ENCODE assay signal across 2 cellular contexts in the genomic region with DNA sequence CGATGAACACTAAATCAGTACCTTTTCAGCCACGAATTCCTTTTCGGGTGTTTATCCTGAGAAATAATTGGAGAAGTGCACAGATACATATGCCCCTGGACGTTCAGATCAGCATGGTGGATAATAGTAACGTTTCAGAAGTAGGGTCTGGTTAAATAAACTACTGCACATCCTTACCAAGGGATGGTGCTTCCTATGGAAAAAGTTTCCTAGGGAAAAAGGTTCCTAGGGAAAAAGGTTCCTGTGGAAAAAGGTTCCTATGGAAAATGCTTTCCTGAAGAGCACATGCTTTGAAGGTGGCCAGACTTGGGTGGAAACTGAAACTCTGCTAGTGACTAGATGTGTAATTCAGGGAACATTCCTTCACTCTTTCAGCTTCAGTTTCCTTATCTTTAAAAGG. TPM values are rescaled to one million over a fixed set of nuclear protein-coding genes. Genes with fewer than 3 reads are reported as not detected.
"Had no signal": no experiment of that assay in that cellular context is flagged by ENCODE, and none has a peak within 500 bp of the region (broad histone marks: within the 10 kb centered on the region; RNA-seq: fewer than 3 reads in every experiment).

No MANE protein-coding gene starts in this region.

RNA-seq across cellular contexts. Expression of a gene that starts 28.3 kb away (rescaled TPM):
- total RNA-seq: LHCN-M2, SJSA1 had no signal
